Comparison of ENCODE assay signal across 2 cellular contexts in the genomic region with DNA sequence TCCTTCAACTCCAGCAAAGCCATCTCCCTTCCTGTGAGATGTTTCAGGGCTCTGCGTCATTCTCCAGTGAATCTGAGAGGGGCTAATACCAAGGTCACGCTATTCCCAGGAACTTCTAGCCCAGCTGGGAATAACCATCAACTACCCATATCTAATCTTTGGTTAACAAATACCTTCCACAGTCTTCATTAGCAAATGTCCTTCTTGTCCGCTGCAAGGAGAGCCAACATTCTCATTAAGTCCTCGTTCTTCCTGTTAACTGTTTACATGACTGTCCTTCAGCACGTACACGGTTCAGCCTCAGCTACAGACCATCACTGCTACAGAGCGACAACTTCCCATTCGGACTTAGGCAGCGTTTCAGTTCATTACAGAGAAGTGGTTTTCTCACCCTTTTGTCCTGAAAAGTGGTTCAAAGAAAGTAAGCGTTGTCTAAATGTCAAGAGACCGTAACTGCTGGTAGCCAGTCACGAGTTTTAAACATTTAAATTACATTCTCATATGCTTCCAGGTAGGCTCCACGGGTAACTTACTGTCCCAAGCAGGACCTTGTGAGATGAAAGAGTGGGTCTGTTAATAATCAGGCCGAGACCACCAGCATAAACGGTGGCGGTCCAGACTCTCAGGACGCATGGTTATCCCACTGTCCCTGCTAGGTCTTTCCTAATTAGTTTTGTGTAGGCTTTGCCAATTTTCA.
TF ChIP-seq lines count a peak whose summit lies in the region.

No MANE protein-coding gene starts in this region.

TF ChIP-seq in liver, 16 proteins besides CTCF, POLR2A, EP300 and RAD21 (continued from another document):
- TF ChIP-seq, protein P1, sequence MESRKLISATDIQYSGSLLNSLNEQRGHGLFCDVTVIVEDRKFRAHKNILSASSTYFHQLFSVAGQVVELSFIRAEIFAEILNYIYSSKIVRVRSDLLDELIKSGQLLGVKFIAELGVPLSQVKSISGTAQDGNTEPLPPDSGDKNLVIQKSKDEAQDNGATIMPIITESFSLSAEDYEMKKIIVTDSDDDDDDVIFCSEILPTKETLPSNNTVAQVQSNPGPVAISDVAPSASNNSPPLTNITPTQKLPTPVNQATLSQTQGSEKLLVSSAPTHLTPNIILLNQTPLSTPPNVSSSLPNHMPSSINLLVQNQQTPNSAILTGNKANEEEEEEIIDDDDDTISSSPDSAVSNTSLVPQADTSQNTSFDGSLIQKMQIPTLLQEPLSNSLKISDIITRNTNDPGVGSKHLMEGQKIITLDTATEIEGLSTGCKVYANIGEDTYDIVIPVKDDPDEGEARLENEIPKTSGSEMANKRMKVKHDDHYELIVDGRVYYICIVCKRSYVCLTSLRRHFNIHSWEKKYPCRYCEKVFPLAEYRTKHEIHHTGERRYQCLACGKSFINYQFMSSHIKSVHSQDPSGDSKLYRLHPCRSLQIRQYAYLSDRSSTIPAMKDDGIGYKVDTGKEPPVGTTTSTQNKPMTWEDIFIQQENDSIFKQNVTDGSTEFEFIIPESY (IDR thresholded peaks at IDR 0.05): no peak
- no peak for TF ChIP-seq FOXA2 (IDR thresholded peaks at IDR 0.05)
- TF ChIP-seq YY1 (IDR thresholded peaks at IDR 0.05): peak; percentile 36
- TF ChIP-seq GABPA (IDR thresholded peaks at IDR 0.05 in 1 of 2, conservative IDR thresholded peaks at IDR 0.05 in 1 of 2): no peak
- TF ChIP-seq, protein P2, sequence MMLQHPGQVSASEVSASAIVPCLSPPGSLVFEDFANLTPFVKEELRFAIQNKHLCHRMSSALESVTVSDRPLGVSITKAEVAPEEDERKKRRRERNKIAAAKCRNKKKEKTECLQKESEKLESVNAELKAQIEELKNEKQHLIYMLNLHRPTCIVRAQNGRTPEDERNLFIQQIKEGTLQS (IDR thresholded peaks at IDR 0.05): no peak
- no peak for TF ChIP-seq EGR1 (IDR thresholded peaks at IDR 0.05; ENCODE audit: low read depth in 2 of 2)
- peak; percentile 45 for TF ChIP-seq SP1 (IDR thresholded peaks at IDR 0.05)
- TF ChIP-seq, protein P3, sequence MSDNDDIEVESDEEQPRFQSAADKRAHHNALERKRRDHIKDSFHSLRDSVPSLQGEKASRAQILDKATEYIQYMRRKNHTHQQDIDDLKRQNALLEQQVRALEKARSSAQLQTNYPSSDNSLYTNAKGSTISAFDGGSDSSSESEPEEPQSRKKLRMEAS (IDR thresholded peaks at IDR 0.05): peak; percentile 13
- TF ChIP-seq HNF4A (conservative IDR thresholded peaks at IDR 0.05): no peak
- TF ChIP-seq, protein P4, sequence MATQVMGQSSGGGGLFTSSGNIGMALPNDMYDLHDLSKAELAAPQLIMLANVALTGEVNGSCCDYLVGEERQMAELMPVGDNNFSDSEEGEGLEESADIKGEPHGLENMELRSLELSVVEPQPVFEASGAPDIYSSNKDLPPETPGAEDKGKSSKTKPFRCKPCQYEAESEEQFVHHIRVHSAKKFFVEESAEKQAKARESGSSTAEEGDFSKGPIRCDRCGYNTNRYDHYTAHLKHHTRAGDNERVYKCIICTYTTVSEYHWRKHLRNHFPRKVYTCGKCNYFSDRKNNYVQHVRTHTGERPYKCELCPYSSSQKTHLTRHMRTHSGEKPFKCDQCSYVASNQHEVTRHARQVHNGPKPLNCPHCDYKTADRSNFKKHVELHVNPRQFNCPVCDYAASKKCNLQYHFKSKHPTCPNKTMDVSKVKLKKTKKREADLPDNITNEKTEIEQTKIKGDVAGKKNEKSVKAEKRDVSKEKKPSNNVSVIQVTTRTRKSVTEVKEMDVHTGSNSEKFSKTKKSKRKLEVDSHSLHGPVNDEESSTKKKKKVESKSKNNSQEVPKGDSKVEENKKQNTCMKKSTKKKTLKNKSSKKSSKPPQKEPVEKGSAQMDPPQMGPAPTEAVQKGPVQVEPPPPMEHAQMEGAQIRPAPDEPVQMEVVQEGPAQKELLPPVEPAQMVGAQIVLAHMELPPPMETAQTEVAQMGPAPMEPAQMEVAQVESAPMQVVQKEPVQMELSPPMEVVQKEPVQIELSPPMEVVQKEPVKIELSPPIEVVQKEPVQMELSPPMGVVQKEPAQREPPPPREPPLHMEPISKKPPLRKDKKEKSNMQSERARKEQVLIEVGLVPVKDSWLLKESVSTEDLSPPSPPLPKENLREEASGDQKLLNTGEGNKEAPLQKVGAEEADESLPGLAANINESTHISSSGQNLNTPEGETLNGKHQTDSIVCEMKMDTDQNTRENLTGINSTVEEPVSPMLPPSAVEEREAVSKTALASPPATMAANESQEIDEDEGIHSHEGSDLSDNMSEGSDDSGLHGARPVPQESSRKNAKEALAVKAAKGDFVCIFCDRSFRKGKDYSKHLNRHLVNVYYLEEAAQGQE (IDR thresholded peaks at IDR 0.05): peak; percentile 92
- TF ChIP-seq NR2F2 (IDR thresholded peaks at IDR 0.05): peak; percentile 93
- TF ChIP-seq JUND (IDR thresholded peaks at IDR 0.05): peak in 1 of 2 donors; percentile 3
- TF ChIP-seq FOXA1 (IDR thresholded peaks at IDR 0.05): no peak

TF ChIP-seq in HepG2, 621 proteins besides CTCF, POLR2A, EP300 and RAD21 (continued from another document):
- TF ChIP-seq, protein P5, sequence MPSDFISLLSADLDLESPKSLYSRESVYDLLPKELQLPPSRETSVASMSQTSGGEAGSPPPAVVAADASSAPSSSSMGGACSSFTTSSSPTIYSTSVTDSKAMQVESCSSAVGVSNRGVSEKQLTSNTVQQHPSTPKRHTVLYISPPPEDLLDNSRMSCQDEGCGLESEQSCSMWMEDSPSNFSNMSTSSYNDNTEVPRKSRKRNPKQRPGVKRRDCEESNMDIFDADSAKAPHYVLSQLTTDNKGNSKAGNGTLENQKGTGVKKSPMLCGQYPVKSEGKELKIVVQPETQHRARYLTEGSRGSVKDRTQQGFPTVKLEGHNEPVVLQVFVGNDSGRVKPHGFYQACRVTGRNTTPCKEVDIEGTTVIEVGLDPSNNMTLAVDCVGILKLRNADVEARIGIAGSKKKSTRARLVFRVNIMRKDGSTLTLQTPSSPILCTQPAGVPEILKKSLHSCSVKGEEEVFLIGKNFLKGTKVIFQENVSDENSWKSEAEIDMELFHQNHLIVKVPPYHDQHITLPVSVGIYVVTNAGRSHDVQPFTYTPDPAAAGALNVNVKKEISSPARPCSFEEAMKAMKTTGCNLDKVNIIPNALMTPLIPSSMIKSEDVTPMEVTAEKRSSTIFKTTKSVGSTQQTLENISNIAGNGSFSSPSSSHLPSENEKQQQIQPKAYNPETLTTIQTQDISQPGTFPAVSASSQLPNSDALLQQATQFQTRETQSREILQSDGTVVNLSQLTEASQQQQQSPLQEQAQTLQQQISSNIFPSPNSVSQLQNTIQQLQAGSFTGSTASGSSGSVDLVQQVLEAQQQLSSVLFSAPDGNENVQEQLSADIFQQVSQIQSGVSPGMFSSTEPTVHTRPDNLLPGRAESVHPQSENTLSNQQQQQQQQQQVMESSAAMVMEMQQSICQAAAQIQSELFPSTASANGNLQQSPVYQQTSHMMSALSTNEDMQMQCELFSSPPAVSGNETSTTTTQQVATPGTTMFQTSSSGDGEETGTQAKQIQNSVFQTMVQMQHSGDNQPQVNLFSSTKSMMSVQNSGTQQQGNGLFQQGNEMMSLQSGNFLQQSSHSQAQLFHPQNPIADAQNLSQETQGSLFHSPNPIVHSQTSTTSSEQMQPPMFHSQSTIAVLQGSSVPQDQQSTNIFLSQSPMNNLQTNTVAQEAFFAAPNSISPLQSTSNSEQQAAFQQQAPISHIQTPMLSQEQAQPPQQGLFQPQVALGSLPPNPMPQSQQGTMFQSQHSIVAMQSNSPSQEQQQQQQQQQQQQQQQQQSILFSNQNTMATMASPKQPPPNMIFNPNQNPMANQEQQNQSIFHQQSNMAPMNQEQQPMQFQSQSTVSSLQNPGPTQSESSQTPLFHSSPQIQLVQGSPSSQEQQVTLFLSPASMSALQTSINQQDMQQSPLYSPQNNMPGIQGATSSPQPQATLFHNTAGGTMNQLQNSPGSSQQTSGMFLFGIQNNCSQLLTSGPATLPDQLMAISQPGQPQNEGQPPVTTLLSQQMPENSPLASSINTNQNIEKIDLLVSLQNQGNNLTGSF (CRISPR knock-in tag; IDR thresholded peaks at IDR 0.05): no peak
- TF ChIP-seq PPARG (CRISPR knock-in tag; conservative IDR thresholded peaks at IDR 0.05) (no peak), U2AF1 (optimal IDR thresholded peaks at IDR 0.05; ENCODE audit: low read depth, low read length) (no peak)
- TF ChIP-seq, protein P6, sequence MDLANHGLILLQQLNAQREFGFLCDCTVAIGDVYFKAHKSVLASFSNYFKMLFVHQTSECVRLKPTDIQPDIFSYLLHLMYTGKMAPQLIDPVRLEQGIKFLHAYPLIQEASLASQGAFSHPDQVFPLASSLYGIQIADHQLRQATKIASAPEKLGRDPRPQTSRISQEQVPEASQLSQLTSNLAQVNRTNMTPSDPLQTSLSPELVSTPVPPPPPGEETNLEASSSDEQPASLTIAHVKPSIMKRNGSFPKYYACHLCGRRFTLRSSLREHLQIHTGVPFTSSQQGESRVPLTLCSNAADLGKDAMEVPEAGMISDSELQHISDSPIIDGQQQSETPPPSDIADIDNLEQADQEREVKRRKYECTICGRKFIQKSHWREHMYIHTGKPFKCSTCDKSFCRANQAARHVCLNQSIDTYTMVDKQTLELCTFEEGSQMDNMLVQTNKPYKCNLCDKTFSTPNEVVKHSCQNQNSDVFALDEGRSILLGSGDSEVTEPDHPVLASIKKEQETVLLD (CRISPR knock-in tag; IDR thresholded peaks at IDR 0.05; ENCODE audit: low read depth): no peak
TF ChIP-seq in HepG2: peak in this region for 0.
